In genomic region chr2:230783101-230783500, GRCh38 we compare ENCODE assay signal across 12 cellular contexts.
"Had no signal": no experiment of that assay in that cellular context is flagged by ENCODE, and none has a peak within 500 bp of the region (broad histone marks: within the 10 kb centered on the region; RNA-seq: fewer than 3 reads in every experiment).

No MANE protein-coding gene starts in this region.

- H3K4me3 Mint-ChIP-seq: brain; dendritic cell treated with granulocyte-macrophage colony-stimulating factor and Interleukin-4, amounts not matched to agents 40 ng/mL and 50 ng/mL, for 4 days; endodermal cell; neural crest cell had no signal

- H3K27ac Mint-ChIP-seq: dendritic cell treated with granulocyte-macrophage colony-stimulating factor and Interleukin-4, amounts not matched to agents 40 ng/mL and 50 ng/mL, for 4 days; endodermal cell had no signal

- H3K27me3 Mint-ChIP-seq: brain; dendritic cell treated with granulocyte-macrophage colony-stimulating factor and Interleukin-4, amounts not matched to agents 40 ng/mL and 50 ng/mL, for 4 days had no signal

- ATAC-seq: esophagus mucosa had no signal

- DNase-seq: activated CD4-positive, alpha-beta T cell treated with anti-CD3 and anti-CD28 coated beads, Interleukin-2, amount 50 U/mL, for 4 hours; activated CD4-positive, CD25-positive, alpha-beta regulatory T cell; activated CD8-positive, alpha-beta memory T cell treated with anti-CD3 and anti-CD28 coated beads, Interleukin-2, amount 50 U/mL, for 4 hours; activated naive CD4-positive, alpha-beta T cell treated with anti-CD3 and anti-CD28 coated beads, Interleukin-2, amount 50 U/mL, for 16 hours; endodermal cell; foreskin melanocyte; stimulated activated CD4-positive, alpha-beta T cell treated with anti-CD3 and anti-CD28 coated beads, Interleukin-4, amount 100 ng/mL, for 1 hour; tibial artery had no signal
